ENCODE assay signal across 8 cellular contexts in genomic region chr1:228378453-228379164, GRCh38. TPM values are rescaled to one million over a fixed set of nuclear protein-coding genes. Genes with fewer than 3 reads are reported as not detected.
DNase-seq lines count a peak whose midpoint lies in the region; ATAC-seq and TF ChIP-seq lines count a peak whose summit lies in the region.

No MANE protein-coding gene starts in this region.

- DNase-seq in Caco-2: peak; percentile 68 to 73
- DNase-seq in NAMALWA (ENCODE audit: low spot score): peak; percentile 28
- peak; percentile 36 for DNase-seq in T-helper 9 cell
- peak; percentile 88 for DNase-seq in MCF 10A (ENCODE audit: unreplicated experiment)
- DNase-seq in skeletal muscle cell (ENCODE audit: low read depth): peak; percentile 21

- H3K4me1 Mint-ChIP-seq in Caco-2 (ENCODE audit: low read depth, unreplicated experiment): no peaks in the 10 kb centered on the region
- H3K4me1 Mint-ChIP-seq in MCF 10A (ENCODE audit: insufficient read depth, unreplicated experiment): peaks cover 21% of the 10 kb centered on the region

- H3K4me1 ChIP-seq in Caco-2: no peaks in the 10 kb centered on the region
- peaks cover 5% of the 10 kb centered on the region for H3K4me1 ChIP-seq in iPS-18a (ENCODE audit: control insufficient read depth, low read depth, low read length)

- no peaks in the 10 kb centered on the region for H3K9me3 ChIP-seq in Caco-2
- no peaks in the 10 kb centered on the region for H3K9me3 ChIP-seq in iPS-18a (ENCODE audit: control insufficient read depth, low read depth, low read length)

- H3K4me3 ChIP-seq in Caco-2 (ENCODE audit: low read depth, low read length) (peak overlapping the region; percentile 40), iPS-18a (ENCODE audit: low read length) (peak overlapping the region; percentile 74), skeletal muscle cell (ENCODE audit: low read depth, low read length) (peak overlapping the region; percentile 60)

- BruUV-seq in Caco-2 (replicated peaks; lab: Mats Ljungman, UMichigan): no TSS peak
- no TSS peak for BruUV-seq in MCF 10A (replicated peaks; lab: Mats Ljungman, UMichigan)

- no peak overlapping the region for H3K27ac ChIP-seq in iPS-18a (ENCODE audit: low read length)

- H3K27ac Mint-ChIP-seq in Caco-2 (ENCODE audit: unreplicated experiment) (no peak overlapping the region), MCF 10A (ENCODE audit: low read depth, unreplicated experiment) (peak overlapping the region; percentile 84)

- ATAC-seq in GM19324 (IDR thresholded peaks at IDR 0.05; ENCODE audit: low FRiP score, unreplicated experiment) (no peak), GM18502 (IDR thresholded peaks at IDR 0.05; ENCODE audit: poor library complexity, unreplicated experiment) (no peak)

- H3K9me3 Mint-ChIP-seq in Caco-2 (ENCODE audit: unreplicated experiment): no peaks in the 10 kb centered on the region
- H3K9me3 Mint-ChIP-seq in MCF 10A (ENCODE audit: unreplicated experiment): no peaks in the 10 kb centered on the region

- no peaks in the 10 kb centered on the region for H3K27me3 ChIP-seq in Caco-2 (replicated peaks; ENCODE audit: control insufficient read depth, insufficient read depth, low read length)
- H3K27me3 ChIP-seq in iPS-18a (ENCODE audit: control insufficient read depth, insufficient read depth, low read length): peaks cover 44% of the 10 kb centered on the region

- intact Hi-C loops in Caco-2 (cut with micrococcal nuclease; ENCODE audit: unreplicated experiment) (loop anchor here (1.0 kb wide), 1 partner anchor 79 kb away; a partner anchor contains a TSS), MCF 10A (cut with micrococcal nuclease) (loop anchor here (1.0 to 5.0 kb wide), 4 partner anchors 79 to 166 kb away; a partner anchor contains a TSS)

- TF ChIP-seq CTCF in Caco-2 (IDR thresholded peaks at IDR 0.05; ENCODE audit: insufficient read depth in 1 of 2, low read depth in 1 of 2, low read length in 1 of 2, severe bottlenecking in 1 of 2, unreplicated experiment in 1 of 2) (peak; percentile 34 to 47), MCF 10A (IDR thresholded peaks at IDR 0.05; ENCODE audit: unreplicated experiment) (peak; percentile 91)

- POLR2A ChIA-PET in Caco-2 (lab: Charles Lee) (no interaction called here), MCF 10A (lab: Yijun Ruan, JAX) (interaction anchor here (0.6 to 3.5 kb wide), 7 partner anchors 10 to 272 kb away, joined by 3 to 21 read pairs (median 4); partner anchors contain the start of gene TRIM11)

- H3K4me3 Mint-ChIP-seq in Caco-2 (ENCODE audit: unreplicated experiment) (peak overlapping the region; percentile 66), MCF 10A (ENCODE audit: unreplicated experiment) (peak overlapping the region; percentile 95)

- H3K36me3 Mint-ChIP-seq in Caco-2 (ENCODE audit: insufficient read depth, unreplicated experiment) (no peaks in the 10 kb centered on the region), MCF 10A (ENCODE audit: insufficient read depth, unreplicated experiment) (no peaks in the 10 kb centered on the region)

- no peaks in the 10 kb centered on the region for H3K36me3 ChIP-seq in Caco-2 (ENCODE audit: control insufficient read depth, insufficient read depth, low read length)
- no peaks in the 10 kb centered on the region for H3K36me3 ChIP-seq in iPS-18a (ENCODE audit: control insufficient read depth, low read depth, low read length)

- H3K9ac ChIP-seq in iPS-18a (ENCODE audit: low read length): peak overlapping the region; percentile 70

- H3K27me3 Mint-ChIP-seq in Caco-2 (ENCODE audit: insufficient read depth, unreplicated experiment) (no peaks in the 10 kb centered on the region), MCF 10A (ENCODE audit: insufficient read depth, unreplicated experiment) (no peaks in the 10 kb centered on the region)

- CTCF ChIA-PET in Caco-2 (lab: Charles Lee) (no interaction called here), MCF 10A (lab: Yijun Ruan, JAX) (interaction anchor here (0.6 to 1.1 kb wide), 4 partner anchors 25 to 78 kb away, joined by 3 to 6 read pairs (median 4); no protein-coding TSS in a partner anchor)

RNA-seq across cellular contexts. Expression of gene TRIM11, which starts 28.0 kb away (rescaled TPM):
- 48.3 and 51.7 TPM in 2 replicates for total RNA-seq in Caco-2 (2022)
- 56.5 and 60.3 TPM in 2 replicates for total RNA-seq in MCF 10A (2022)

RNA-seq across cellular contexts. Expression of gene TRIM17, which starts 38.1 kb away (rescaled TPM):
- total RNA-seq in Caco-2 (2022): 4.0 and 4.5 TPM in 2 replicates
- not detected in 2 replicates for total RNA-seq in MCF 10A (2022)

Comparison
In these comparisons a context has a peak if more than half of its experiments do, and no peak if none do; other contexts are left out.
1. DNase-seq: peak in every context shown above with its lines; median percentile 88 in MCF 10A; 70 in Caco-2; 36 in T-helper 9 cell; 28 in NAMALWA; 21 in skeletal muscle cell.